In the genomic region with DNA sequence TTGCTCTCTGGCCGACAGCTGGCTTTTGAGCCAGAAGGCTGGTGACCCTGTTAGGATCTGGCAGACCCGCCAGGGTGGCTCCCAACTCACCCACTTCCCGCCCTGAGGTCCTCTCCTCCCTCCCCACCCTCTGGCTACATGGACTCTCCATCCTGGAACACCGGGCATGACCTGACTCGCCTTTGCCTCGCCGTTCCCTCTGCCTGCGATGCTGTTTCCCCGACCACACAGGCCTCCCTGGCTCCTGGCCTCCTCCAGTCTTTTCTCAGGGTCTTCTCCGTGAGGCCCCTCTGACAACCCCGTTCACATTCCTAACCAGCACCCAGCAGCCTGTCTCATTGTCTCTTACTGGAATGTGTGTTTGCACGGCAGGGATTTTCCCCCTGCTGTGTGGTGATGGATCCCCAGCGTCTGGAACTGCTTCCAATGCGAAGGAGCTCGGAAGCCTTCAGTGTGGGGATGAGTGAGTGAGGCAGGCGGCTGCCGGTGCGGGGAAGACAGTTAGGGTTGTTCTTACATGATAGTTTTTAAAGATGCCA, we compare ENCODE assay signal across 16 cellular contexts. TPM values are rescaled to one million over a fixed set of nuclear protein-coding genes. Genes with fewer than 3 reads are reported as not detected.
DNase-seq lines count a peak whose midpoint lies in the region; ATAC-seq, FAIRE-seq and TF ChIP-seq lines count a peak whose summit lies in the region.
"Had no signal": no experiment of that assay in that cellular context is flagged by ENCODE, and none has a peak within 500 bp of the region (broad histone marks: within the 10 kb centered on the region; RNA-seq: fewer than 3 reads in every experiment).

No MANE protein-coding gene starts in this region.

- H2BK15ac ChIP-seq in neuronal stem cell (ENCODE audit: low read length): no peak overlapping the region

- no peak overlapping the region for H4K8ac ChIP-seq in neuronal stem cell (ENCODE audit: low read depth, low read length)

- no peak for ATAC-seq in activated CD8-positive, alpha-beta T cell treated with anti-CD3 and anti-CD28 coated beads for 36 hours

- WGBS in ectodermal cell, 2 experiments: 53 to 58% methylated on average over 18 of the region's 18 CpGs
- WGBS in neuronal stem cell (ENCODE audit: extremely low coverage in 2 of 2, insufficient read length in 2 of 2, insufficient replicate concordance in 1 of 2), 2 donors: no CpG with 5 or more reads among the region's 18 CpGs
- WGBS in small intestine, 3 donors: 83 to 87% (median 85%) methylated on average over 17 to 18 of the region's 18 CpGs

- H3K27me3 ChIP-seq in BE2C: no peaks in the 10 kb centered on the region
- H3K27me3 ChIP-seq in ectodermal cell (ENCODE audit: control insufficient read depth, insufficient read depth, low read length, poor library complexity, severe bottlenecking): no peaks in the 10 kb centered on the region
- H3K27me3 ChIP-seq in neuronal stem cell (ENCODE audit: control insufficient read depth in 3 of 3, insufficient read depth in 3 of 3, low read depth in 1 of 3, low read length in 3 of 3): peaks cover 0 to 39% (median 0%) of the 10 kb centered on the region in 3 experiments
- no peaks in the 10 kb centered on the region for H3K27me3 ChIP-seq in small intestine (ENCODE audit: control insufficient read depth in 2 of 2, insufficient read depth in 2 of 2, low read length in 2 of 2)

- H3K4me2 ChIP-seq in neuronal stem cell (ENCODE audit: insufficient read depth, low read length, poor library complexity, severe bottlenecking): no peak overlapping the region

- peaks cover 2% of the 10 kb centered on the region for H3K27me3 Mint-ChIP-seq in activated CD8-positive, alpha-beta T cell treated with anti-CD3 and anti-CD28 coated beads for 36 hours
- H3K27me3 Mint-ChIP-seq: activated CD4-positive, alpha-beta T cell treated with anti-CD3 and anti-CD28 coated beads, Interleukin-2, amount 10 ng/mL, durations not matched to agents 24 days and 14 days had no signal

- intact Hi-C loops in activated CD8-positive, alpha-beta T cell treated with anti-CD3 and anti-CD28 coated beads for 36 hours (cut with micrococcal nuclease): no loop called here

- H3K9ac ChIP-seq in neuronal stem cell (ENCODE audit: low read depth, low read length, poor library complexity): no peak overlapping the region

- no peaks in the 10 kb centered on the region for H3K4me1 Mint-ChIP-seq in activated CD8-positive, alpha-beta T cell treated with anti-CD3 and anti-CD28 coated beads for 36 hours (ENCODE audit: low read depth)
- H3K4me1 Mint-ChIP-seq: activated CD4-positive, alpha-beta T cell treated with anti-CD3 and anti-CD28 coated beads, Interleukin-2, amount 10 ng/mL, durations not matched to agents 24 days and 14 days had no signal

- H2BK5ac ChIP-seq in neuronal stem cell (ENCODE audit: low read length): peak overlapping the region; percentile 77

- H3K36me3 ChIP-seq in BE2C (no peaks in the 10 kb centered on the region), ectodermal cell (ENCODE audit: control insufficient read depth, insufficient read depth, low read length) (no peaks in the 10 kb centered on the region), neuronal stem cell (replicated peaks in 1 of 2; ENCODE audit: control insufficient read depth in 2 of 2, insufficient read depth in 2 of 2, low read length in 2 of 2) (peaks cover 0 to 3% of the 10 kb centered on the region in 2 donors), small intestine (ENCODE audit: control insufficient read depth in 2 of 2, insufficient read depth in 2 of 2, low read length in 2 of 2) (no peaks in the 10 kb centered on the region)

- no peaks in the 10 kb centered on the region for H3K36me3 Mint-ChIP-seq in activated CD8-positive, alpha-beta T cell treated with anti-CD3 and anti-CD28 coated beads for 36 hours (ENCODE audit: low read depth)

- H3K4me1 ChIP-seq in BE2C: no peaks in the 10 kb centered on the region
- H3K4me1 ChIP-seq in ectodermal cell (ENCODE audit: control insufficient read depth, insufficient read depth, low read length): peaks cover 57% of the 10 kb centered on the region
- H3K4me1 ChIP-seq in neuronal stem cell (ENCODE audit: control insufficient read depth in 2 of 2, insufficient read depth in 1 of 2, low read depth in 1 of 2, low read length in 2 of 2): peaks cover 33% of the 10 kb centered on the region in 2 donors
- H3K4me1 ChIP-seq in small intestine (ENCODE audit: control insufficient read depth in 2 of 2, insufficient read depth in 1 of 2, low read depth in 1 of 2, low read length in 1 of 2): peaks cover 0 to 1% of the 10 kb centered on the region in 2 donors

- no peak overlapping the region for H3K27ac Mint-ChIP-seq in activated CD8-positive, alpha-beta T cell treated with anti-CD3 and anti-CD28 coated beads for 36 hours
- H3K27ac Mint-ChIP-seq: activated CD4-positive, alpha-beta T cell treated with anti-CD3 and anti-CD28 coated beads, Interleukin-2, amount 10 ng/mL, durations not matched to agents 24 days and 14 days had no signal

- peak; percentile 55; the same call in 1 of the 2 replicates for TF ChIP-seq EP300 in Ishikawa (IDR thresholded peaks at IDR 0.05; ENCODE audit: borderline replicate concordance)

- H3K79me1 ChIP-seq in neuronal stem cell (ENCODE audit: low read depth, low read length): peaks cover 2% of the 10 kb centered on the region

- no peak for TF ChIP-seq CTCF in BE2C (IDR thresholded peaks at IDR 0.05; ENCODE audit: low read depth, low read length)
- TF ChIP-seq CTCF in activated CD8-positive, alpha-beta T cell treated with anti-CD3 and anti-CD28 coated beads for 36 hours (IDR thresholded peaks at IDR 0.05): no peak

- H3K9me3 Mint-ChIP-seq in activated CD8-positive, alpha-beta T cell treated with anti-CD3 and anti-CD28 coated beads for 36 hours: no peaks in the 10 kb centered on the region
- H3K9me3 Mint-ChIP-seq: activated CD4-positive, alpha-beta T cell treated with anti-CD3 and anti-CD28 coated beads, Interleukin-2, amount 10 ng/mL, durations not matched to agents 24 days and 14 days; neural crest cell had no signal

- H3K27ac ChIP-seq in ectodermal cell (ENCODE audit: insufficient read depth, low read depth, low read length, poor library complexity, severe bottlenecking) (peak overlapping the region; percentile 36), neuronal stem cell (replicated peaks; ENCODE audit: low read length) (no peak overlapping the region), small intestine (ENCODE audit: low read depth in 1 of 2, low read length in 1 of 2) (no peak overlapping the region)

- H3K4ac ChIP-seq in neuronal stem cell (ENCODE audit: low read length): no peak overlapping the region

- H2BK120ac ChIP-seq in neuronal stem cell (ENCODE audit: low read depth, low read length): no peak overlapping the region

- no peak overlapping the region for H4K91ac ChIP-seq in neuronal stem cell (ENCODE audit: low read depth, low read length, poor library complexity)

- H2AFZ ChIP-seq in neuronal stem cell (ENCODE audit: low read length): peak overlapping the region; percentile 24

- DNase-seq in BE2C (peak; percentile 5), neuronal stem cell (ENCODE audit: low spot score) (no peak), small intestine (no peak), UCSD-AML1 (lab: John Stamatoyannopoulos, UW; ENCODE audit: unreplicated experiment) (no peak)
- DNase-seq in activated CD8-positive, alpha-beta T cell treated with anti-CD3 and anti-CD28 coated beads for 36 hours: no peak
- no peak for DNase-seq in effector CD8-positive, alpha-beta T cell (lab: John Stamatoyannopoulos, UW)
- DNase-seq: activated CD4-positive, alpha-beta T cell treated with anti-CD3 and anti-CD28 coated beads, Interleukin-2, amount 10 ng/mL, durations not matched to agents 24 days and 14 days; amygdala; dermis blood vessel endothelial cell; GOT3; NCI-H2107; stimulated activated naive CD4-positive, alpha-beta T cell treated with Interleukin-2 at 50 U/mL for 16 hours had no signal

- H3K4me3 ChIP-seq in BE2C (ENCODE audit: low read depth, low read length): no peak overlapping the region
- no peak overlapping the region for H3K4me3 ChIP-seq in ectodermal cell (ENCODE audit: insufficient read depth, low read depth, low read length)
- H3K4me3 ChIP-seq in neuronal stem cell (ENCODE audit: low read length in 2 of 2): no peak overlapping the region
- no peak overlapping the region for H3K4me3 ChIP-seq in small intestine (ENCODE audit: low read depth in 1 of 2, low read length in 2 of 2)

- no peak overlapping the region for H3K4me3 Mint-ChIP-seq in activated CD8-positive, alpha-beta T cell treated with anti-CD3 and anti-CD28 coated beads for 36 hours
- H3K4me3 Mint-ChIP-seq: activated CD4-positive, alpha-beta T cell treated with anti-CD3 and anti-CD28 coated beads, Interleukin-2, amount 10 ng/mL, durations not matched to agents 24 days and 14 days had no signal

- peak overlapping the region; percentile 65 for H3K18ac ChIP-seq in neuronal stem cell (ENCODE audit: low read length)

- FAIRE-seq in small intestine (lab: Jason Lieb, UNC): no peak
- FAIRE-seq: urothelium cell line had no signal

- no peak overlapping the region for H3K14ac ChIP-seq in neuronal stem cell (ENCODE audit: low read length)

- H2AK5ac ChIP-seq in neuronal stem cell (ENCODE audit: low read depth, low read length): peak overlapping the region; percentile 34

- H3K9me3 ChIP-seq in BE2C (no peaks in the 10 kb centered on the region), ectodermal cell (ENCODE audit: control insufficient read depth, low read length) (no peaks in the 10 kb centered on the region), neuronal stem cell (replicated peaks in 1 of 2; ENCODE audit: control insufficient read depth in 2 of 2, insufficient read depth in 1 of 2, low read depth in 1 of 2, low read length in 2 of 2) (peaks cover 0 to 3% of the 10 kb centered on the region in 2 donors), small intestine (ENCODE audit: control insufficient read depth, low read depth) (no peaks in the 10 kb centered on the region)

- peak overlapping the region; percentile 5 for H3K23ac ChIP-seq in neuronal stem cell (ENCODE audit: low read depth, low read length, poor library complexity)

- CTCF ChIA-PET in activated CD8-positive, alpha-beta T cell treated with anti-CD3 and anti-CD28 coated beads for 36 hours (lab: Charles Lee): no interaction called here

- POLR2A ChIA-PET in activated CD8-positive, alpha-beta T cell treated with anti-CD3 and anti-CD28 coated beads for 36 hours (lab: Charles Lee): no interaction called here

- TF ChIP-seq RAD21 in Ishikawa (IDR thresholded peaks at IDR 0.05; ENCODE audit: low read depth): no peak; the same call in 1 of the 2 replicates

- no peak overlapping the region for H2BK12ac ChIP-seq in neuronal stem cell (ENCODE audit: low read length)

TF ChIP-seq in Ishikawa, 13 proteins besides CTCF, POLR2A, EP300 and RAD21 (continues in another document):
- TF ChIP-seq CREB1 (IDR thresholded peaks at IDR 0.05; ENCODE audit: low read depth) (no peak), NFIC (IDR thresholded peaks at IDR 0.05) (no peak)

RNA-seq across cellular contexts. Expression of a gene that starts 46.0 kb away (rescaled TPM):
- 83.0 TPM for polyA plus RNA-seq in BE2C (2012; ENCODE audit: insufficient read depth, insufficient read length, low read depth)
- polyA plus RNA-seq in ectodermal cell (2013, experiment 1 of 4): 57.9 TPM
- polyA plus RNA-seq in ectodermal cell (2013, experiment 2 of 4): 67.1 TPM
- polyA plus RNA-seq in ectodermal cell (2013, experiment 3 of 4): 44.1 TPM
- polyA plus RNA-seq in ectodermal cell (2013, experiment 4 of 4): 58.8 TPM
- 33.3 TPM for polyA plus RNA-seq in neuronal stem cell (2013, experiment 1 of 2)
- polyA plus RNA-seq in neuronal stem cell (2013, experiment 2 of 2): 32.4 TPM
- 10 to 100 TPM; 13.5 to 34.4 (median 20.0) TPM for polyA plus RNA-seq in small intestine
- 10 to 100 TPM; 11.7 to 12.4 TPM for total RNA-seq in activated CD8-positive, alpha-beta T cell treated with anti-CD3 and anti-CD28 coated beads for 36 hours
